ENCODE assay signal across 12 cellular contexts in genomic region chrX:53084043-53084570, GRCh38. TPM values are rescaled to one million over a fixed set of nuclear protein-coding genes. Genes with fewer than 3 reads are reported as not detected.
DNase-seq lines count a peak whose midpoint lies in the region; ATAC-seq and TF ChIP-seq lines count a peak whose summit lies in the region.
"Had no signal": no experiment of that assay in that cellular context is flagged by ENCODE, and none has a peak within 500 bp of the region (broad histone marks: within the 10 kb centered on the region; RNA-seq: fewer than 3 reads in every experiment).

No MANE protein-coding gene starts in this region.

- no peaks in the 10 kb centered on the region for H3K9me3 Mint-ChIP-seq in stimulated activated naive CD8-positive, alpha-beta T cell treated with anti-CD3 and anti-CD28 coated beads, Interleukin-15, Interleukin-2, amounts not matched to agents 100 ng/mL and 50 ng/mL, for 24 hours
- H3K9me3 Mint-ChIP-seq in central memory CD8-positive, alpha-beta T cell: no peaks in the 10 kb centered on the region
- peaks cover 0 to 2% (median 0%) of the 10 kb centered on the region in 9 donors for H3K9me3 Mint-ChIP-seq in naive thymus-derived CD8-positive, alpha-beta T cell

- peak overlapping the region; percentile 67 to 71 for H3K4me3 ChIP-seq in vagina
- H3K4me3 ChIP-seq: SJCRH30 had no signal

- DNase-seq in stimulated activated naive CD8-positive, alpha-beta T cell treated with anti-CD3 and anti-CD28 coated beads, Interleukin-15, Interleukin-2, amounts not matched to agents 100 U/mL and 50 U/mL, for 24 hours: no peak
- peak in 1 of 2 donors; percentile 13 for DNase-seq in central memory CD8-positive, alpha-beta T cell (ENCODE audit: low spot score in 2 of 2)
- peak in 2 of 10 donors; percentile 24 to 29 for DNase-seq in naive thymus-derived CD8-positive, alpha-beta T cell
- DNase-seq in vagina (ENCODE audit: extremely low spot score in 2 of 2) (no peak), GM13977 (ENCODE audit: low spot score) (no peak), NCI-H748 treated with DMSO at 0.1 percent for 48 hours (lab: John Stamatoyannopoulos, UW) (no peak)
- DNase-seq: DMS153; left ventricle myocardium superior; SJCRH30; stimulated activated CD4-positive, alpha-beta T cell treated with anti-CD3 and anti-CD28 coated beads, Interleukin-12 subunit alpha, Interleukin-12 subunit beta, amount 100 ng/mL, for 4 hours had no signal

- TF ChIP-seq POLR2A in vagina (IDR thresholded peaks at IDR 0.05): no peak

- POLR2A ChIA-PET in naive thymus-derived CD8-positive, alpha-beta T cell (lab: Charles Lee): interaction anchor here (5.0 kb wide), 1 partner anchor 12 kb away, joined by 49 read pairs; no protein-coding TSS in a partner anchor

- H3K27ac Mint-ChIP-seq in stimulated activated naive CD8-positive, alpha-beta T cell treated with anti-CD3 and anti-CD28 coated beads, Interleukin-15, Interleukin-2, amounts not matched to agents 100 ng/mL and 50 ng/mL, for 24 hours: peak overlapping the region; percentile 66
- H3K27ac Mint-ChIP-seq in central memory CD8-positive, alpha-beta T cell (ENCODE audit: low read depth): peak overlapping the region; percentile 93
- peak overlapping the region; percentile 25 to 100 (median 96) for H3K27ac Mint-ChIP-seq in naive thymus-derived CD8-positive, alpha-beta T cell

- H3K36me3 Mint-ChIP-seq in stimulated activated naive CD8-positive, alpha-beta T cell treated with anti-CD3 and anti-CD28 coated beads, Interleukin-15, Interleukin-2, amounts not matched to agents 100 ng/mL and 50 ng/mL, for 24 hours (ENCODE audit: low read depth): peaks cover 39% of the 10 kb centered on the region
- H3K36me3 Mint-ChIP-seq in central memory CD8-positive, alpha-beta T cell (ENCODE audit: insufficient read depth): peaks cover 66% of the 10 kb centered on the region
- peaks cover 0 to 40% (median 7%) of the 10 kb centered on the region in 3 donors for H3K36me3 Mint-ChIP-seq in naive thymus-derived CD8-positive, alpha-beta T cell

- no peaks in the 10 kb centered on the region for H3K27me3 Mint-ChIP-seq in stimulated activated naive CD8-positive, alpha-beta T cell treated with anti-CD3 and anti-CD28 coated beads, Interleukin-15, Interleukin-2, amounts not matched to agents 100 ng/mL and 50 ng/mL, for 24 hours
- no peaks in the 10 kb centered on the region for H3K27me3 Mint-ChIP-seq in central memory CD8-positive, alpha-beta T cell
- peaks cover 0 to 3% (median 0%) of the 10 kb centered on the region in 5 donors for H3K27me3 Mint-ChIP-seq in naive thymus-derived CD8-positive, alpha-beta T cell

- intact Hi-C loops in vagina (cut with DNase I): no loop called here

- H3K4me1 ChIP-seq in vagina: peaks cover 34% of the 10 kb centered on the region
- H3K4me1 ChIP-seq: SJCRH30 had no signal

- no peak for ATAC-seq in stimulated activated naive CD8-positive, alpha-beta T cell treated with anti-CD3 and anti-CD28 coated beads, Interleukin-15, Interleukin-2, amounts not matched to agents 100 U/mL and 50 U/mL, for 24 hours
- no peak for ATAC-seq in central memory CD8-positive, alpha-beta T cell (replicated peaks; ENCODE audit: extremely low read depth, poor library complexity, severe bottlenecking)
- no peak for ATAC-seq in naive thymus-derived CD8-positive, alpha-beta T cell
- ATAC-seq in HG02588 (IDR thresholded peaks at IDR 0.05; ENCODE audit: unreplicated experiment): no peak
- ATAC-seq: left ventricle myocardium superior had no signal

- in situ Hi-C loops in GM13977 (cut with MboI; ENCODE audit: low pct_unique_long_range_greater_than_20kb, low sequenced_read_pairs, unreplicated experiment): no loop called here

- H3K9me3 ChIP-seq in vagina: no peaks in the 10 kb centered on the region
- H3K9me3 ChIP-seq: SJCRH30 had no signal

- H3K4me3 Mint-ChIP-seq in stimulated activated naive CD8-positive, alpha-beta T cell treated with anti-CD3 and anti-CD28 coated beads, Interleukin-15, Interleukin-2, amounts not matched to agents 100 ng/mL and 50 ng/mL, for 24 hours: peak overlapping the region; percentile 91
- H3K4me3 Mint-ChIP-seq in central memory CD8-positive, alpha-beta T cell: peak overlapping the region; percentile 76
- H3K4me3 Mint-ChIP-seq in naive thymus-derived CD8-positive, alpha-beta T cell: peak overlapping the region; percentile 82 to 96 (median 91)

- no peaks in the 10 kb centered on the region for H3K27me3 ChIP-seq in vagina
- H3K27me3 ChIP-seq: SJCRH30 had no signal

- H3K27ac ChIP-seq in vagina: peak overlapping the region; percentile 94
- H3K27ac ChIP-seq: SJCRH30 had no signal

- TF ChIP-seq CTCF in vagina (IDR thresholded peaks at IDR 0.05) (no peak), GM13977 (IDR thresholded peaks at IDR 0.05; ENCODE audit: extremely low read depth, insufficient read depth, missing control alignments) (no peak)

- peaks cover 0 to 8% of the 10 kb centered on the region in 2 donors for H3K36me3 ChIP-seq in vagina
- H3K36me3 ChIP-seq: SJCRH30 had no signal

- H3K4me1 Mint-ChIP-seq in stimulated activated naive CD8-positive, alpha-beta T cell treated with anti-CD3 and anti-CD28 coated beads, Interleukin-15, Interleukin-2, amounts not matched to agents 100 ng/mL and 50 ng/mL, for 24 hours (ENCODE audit: low read depth): peaks cover 68% of the 10 kb centered on the region
- peaks cover 51% of the 10 kb centered on the region for H3K4me1 Mint-ChIP-seq in central memory CD8-positive, alpha-beta T cell
- H3K4me1 Mint-ChIP-seq in naive thymus-derived CD8-positive, alpha-beta T cell: peaks cover 29 to 69% (median 60%) of the 10 kb centered on the region in 4 donors

RNA-seq across cellular contexts. Expression of gene TSPYL2, which starts 1.9 kb away (rescaled TPM):
- total RNA-seq in naive thymus-derived CD8-positive, alpha-beta T cell: 100 to 1,000 TPM; 167 to 174 TPM
- 10 to 100 TPM; 12.7 to 32.2 (median 27.1) TPM for polyA plus RNA-seq in naive thymus-derived CD8-positive, alpha-beta T cell
- total RNA-seq in vagina: 85.9 TPM

RNA-seq across cellular contexts. Expression of gene KANTR, which starts 9.8 kb away (rescaled TPM):
- 10 to 100 TPM; 19.7 to 20.7 TPM for total RNA-seq in naive thymus-derived CD8-positive, alpha-beta T cell
- polyA plus RNA-seq in naive thymus-derived CD8-positive, alpha-beta T cell: 1 to 10 TPM; 1.4 to 4.9 (median 1.6) TPM
- 35.8 TPM for total RNA-seq in vagina

RNA-seq across cellular contexts. Expression of gene GPR173, which starts 35.5 kb away (rescaled TPM):
- total RNA-seq in naive thymus-derived CD8-positive, alpha-beta T cell: under 1 TPM; 0.11 to 0.16 TPM
- under 1 TPM in 1 of 3 donors, not detected in 2; 0.49 TPM for polyA plus RNA-seq in naive thymus-derived CD8-positive, alpha-beta T cell
- total RNA-seq in vagina: 2.2 TPM
